28 cellular contexts compared by ENCODE assay signal in genomic region chr6:166317261-166318212, GRCh38. TPM values are rescaled to one million over a fixed set of nuclear protein-coding genes. Genes with fewer than 3 reads are reported as not detected.
DNase-seq lines count a peak whose midpoint lies in the region; ATAC-seq lines count a peak whose summit lies in the region.
"Had no signal": no experiment of that assay in that cellular context is flagged by ENCODE, and none has a peak within 500 bp of the region (broad histone marks: within the 10 kb centered on the region; RNA-seq: fewer than 3 reads in every experiment).

No MANE protein-coding gene starts in this region.

- peaks cover 5% of the 10 kb centered on the region for H3K36me3 Mint-ChIP-seq in T-helper 2 cell treated with Interferon-gamma antibody and Interleukin-4, amounts not matched to agents 5 μg/mL and 100 μg/mL, for 36 hours (ENCODE audit: low read depth)
- H3K36me3 Mint-ChIP-seq in stimulated activated naive B cell treated with anti-CD40 and anti-IgM and Interleukin-4, amounts not matched to agents 10 μg/mL and 1 μg/mL and 100 μg/mL, for 72 hours = peaks cover 11 to 28% of the 10 kb centered on the region in 2 donors
- H3K36me3 Mint-ChIP-seq: mesothelial cell of epicardium, natural killer cell had no signal

- H3K9me3 ChIP-seq in SJCRH30 (replicated peaks) = no peaks in the 10 kb centered on the region
- H3K9me3 ChIP-seq: BE2C, body of pancreas, right lobe of liver had no signal

- peak overlapping the region; percentile 40 for H3K4me3 ChIP-seq in SJCRH30
- H3K4me3 ChIP-seq: body of pancreas, right lobe of liver, SK-N-MC had no signal

- peaks cover 10% of the 10 kb centered on the region for H3K36me3 ChIP-seq in SJCRH30

- peak overlapping the region; percentile 99 for H3K27ac ChIP-seq in SJCRH30
- H3K27ac ChIP-seq: body of pancreas, parathyroid adenoma, right lobe of liver, SK-N-MC had no signal

- H3K4me1 ChIP-seq in SJCRH30 = peaks cover 34% of the 10 kb centered on the region
- H3K4me1 ChIP-seq: BE2C, body of pancreas, parathyroid adenoma, right lobe of liver had no signal

- no peaks in the 10 kb centered on the region for H3K27me3 Mint-ChIP-seq in T-helper 2 cell treated with Interferon-gamma antibody and Interleukin-4, amounts not matched to agents 5 μg/mL and 100 μg/mL, for 36 hours (ENCODE audit: low read depth)
- H3K27me3 Mint-ChIP-seq in stimulated activated naive B cell treated with anti-CD40 and anti-IgM and Interleukin-4, amounts not matched to agents 10 μg/mL and 1 μg/mL and 100 μg/mL, for 72 hours = no peaks in the 10 kb centered on the region
- H3K27me3 Mint-ChIP-seq: IgD-negative memory B cell; stimulated activated naive CD8-positive, alpha-beta T cell treated with anti-CD3 and anti-CD28 coated beads, Interleukin-15, Interleukin-2, amounts not matched to agents 100 ng/mL and 50 ng/mL, for 24 hours had no signal

- no peaks in the 10 kb centered on the region for H3K9me3 Mint-ChIP-seq in T-helper 2 cell treated with Interferon-gamma antibody and Interleukin-4, amounts not matched to agents 5 μg/mL and 100 μg/mL, for 36 hours
- no peaks in the 10 kb centered on the region for H3K9me3 Mint-ChIP-seq in stimulated activated naive B cell treated with anti-CD40 and anti-IgM and Interleukin-4, amounts not matched to agents 10 μg/mL and 1 μg/mL and 100 μg/mL, for 72 hours
- H3K9me3 Mint-ChIP-seq: IgD-negative memory B cell; immature natural killer cell; mesothelial cell of epicardium; natural killer cell; stimulated activated naive CD8-positive, alpha-beta T cell treated with anti-CD3 and anti-CD28 coated beads, Interleukin-15, Interleukin-2, amounts not matched to agents 100 ng/mL and 50 ng/mL, for 24 hours had no signal

- no peaks in the 10 kb centered on the region for H3K27me3 ChIP-seq in SJCRH30
- H3K27me3 ChIP-seq: BE2C, body of pancreas, right lobe of liver had no signal

- H3K4me3 Mint-ChIP-seq in T-helper 2 cell treated with Interferon-gamma antibody and Interleukin-4, amounts not matched to agents 5 μg/mL and 100 μg/mL, for 36 hours = no peak overlapping the region
- H3K4me3 Mint-ChIP-seq in stimulated activated naive B cell treated with anti-CD40 and anti-IgM and Interleukin-4, amounts not matched to agents 10 μg/mL and 1 μg/mL and 100 μg/mL, for 72 hours = no peak overlapping the region
- H3K4me3 Mint-ChIP-seq: immature natural killer cell; mesothelial cell of epicardium; natural killer cell; stimulated activated naive CD8-positive, alpha-beta T cell treated with anti-CD3 and anti-CD28 coated beads, Interleukin-15, Interleukin-2, amounts not matched to agents 100 ng/mL and 50 ng/mL, for 24 hours had no signal

- no peak for DNase-seq in T-helper 2 cell treated with Interferon-gamma antibody and Interleukin-4, amounts not matched to agents 5 μg/mL and 100 μg/mL, for 36 hours (ENCODE audit: low spot score)
- no peak for DNase-seq in T-helper 2 cell
- peak; percentile 57 to 68 for DNase-seq in SJCRH30
- DNase-seq in myocyte (ENCODE audit: low read depth) = peak; percentile 20
- DNase-seq in stimulated activated naive B cell treated with anti-CD40 and anti-IgM and Interleukin-4, amounts not matched to agents 10 μg/mL and 1 μg/mL and 100 μg/mL, for 72 hours = no peak
- no peak for DNase-seq in activated CD4-positive, alpha-beta T cell treated with anti-CD3 and anti-CD28 coated beads, Interleukin-2, amount 50 U/mL, for 1 hour
- no peak for DNase-seq in activated T-cell treated with anti-CD3 and anti-CD28 coated beads for 4 hours
- no peak for DNase-seq in NCI-H2107 treated with DMSO at 0.1 percent for 48 hours (lab: John Stamatoyannopoulos, UW; ENCODE audit: unreplicated experiment)
- DNase-seq: activated CD4-positive, alpha-beta T cell treated with anti-CD3 and anti-CD28 coated beads for 4 hours; activated naive CD4-positive, alpha-beta T cell treated with Interleukin-2 at 50 U/mL for 16 hours; BE2C; body of pancreas; cerebellar nuclear complex; DMS79 treated with DMSO at 0.1 percent for 48 hours; hypothalamus; immature natural killer cell; natural killer cell; NCI-H1092; NCI-H2029; right lobe of liver; RPMI8226; stimulated activated CD4-positive, alpha-beta T cell treated with anti-CD3 and anti-CD28 coated beads, Interleukin-4, amount 100 ng/mL, for 4 hours had no signal

- H3K27ac Mint-ChIP-seq in T-helper 2 cell treated with Interferon-gamma antibody and Interleukin-4, amounts not matched to agents 5 μg/mL and 100 μg/mL, for 36 hours = peak overlapping the region; percentile 16
- peak overlapping the region; percentile 6 for H3K27ac Mint-ChIP-seq in stimulated activated naive B cell treated with anti-CD40 and anti-IgM and Interleukin-4, amounts not matched to agents 10 μg/mL and 1 μg/mL and 100 μg/mL, for 72 hours
- H3K27ac Mint-ChIP-seq: mesothelial cell of epicardium; stimulated activated naive CD8-positive, alpha-beta T cell treated with anti-CD3 and anti-CD28 coated beads, Interleukin-15, Interleukin-2, amounts not matched to agents 100 ng/mL and 50 ng/mL, for 24 hours had no signal

- no peak for ATAC-seq in stimulated activated naive B cell treated with anti-CD40 and anti-IgM and Interleukin-4, amounts not matched to agents 10 μg/mL and 1 μg/mL and 100 μg/mL, for 72 hours (replicated peaks)
- ATAC-seq: body of pancreas, natural killer cell had no signal

- H3K4me1 Mint-ChIP-seq in T-helper 2 cell treated with Interferon-gamma antibody and Interleukin-4, amounts not matched to agents 5 μg/mL and 100 μg/mL, for 36 hours (ENCODE audit: low read depth) = no peaks in the 10 kb centered on the region
- H3K4me1 Mint-ChIP-seq in stimulated activated naive B cell treated with anti-CD40 and anti-IgM and Interleukin-4, amounts not matched to agents 10 μg/mL and 1 μg/mL and 100 μg/mL, for 72 hours = peaks cover 0 to 4% of the 10 kb centered on the region in 2 donors
- H3K4me1 Mint-ChIP-seq: mesothelial cell of epicardium had no signal

RNA-seq across cellular contexts. Expression of gene PRR18, which starts 9.3 kb away (rescaled TPM):
- total RNA-seq in SJCRH30 (2014; rRNA removed; shearing (Covaris generic)) = 0.33 and 0.47 TPM in 2 replicates
- 0.21 TPM in 1 of 2 replicates, not detected in the other for total RNA-seq in myocyte
- not detected for polyA plus RNA-seq in myocyte (2012)
- total RNA-seq: body of pancreas; natural killer cell; T-helper 2 cell treated with Interferon-gamma antibody and Interleukin-4, amounts not matched to agents 100 ng/mL and 5 ng/mL, for 36 hours had no signal
- polyA plus RNA-seq: IgD-negative memory B cell, immature natural killer cell had no signal

RNA-seq across cellular contexts. Expression of gene SFT2D1, which starts 24.8 kb away (rescaled TPM):
- 70.1 and 75.8 TPM in 2 replicates for total RNA-seq in SJCRH30 (2014; rRNA removed; shearing (Covaris generic))
- total RNA-seq in myocyte = 28.8 and 38.1 TPM in 2 replicates
- polyA plus RNA-seq in myocyte (2012) = 33.6 TPM

Comparison
In these comparisons a context has a peak if more than half of its experiments do, and no peak if none do; other contexts are left out.
1. DNase-seq: peak in SJCRH30 (2 of 2) and myocyte (single experiment); none in T-helper 2 cell treated with Interferon-gamma antibody and Interleukin-4, amounts not matched to agents 5 μg/mL and 100 μg/mL, for 36 hours (single experiment), T-helper 2 cell (0 of 5), stimulated activated naive B cell treated with anti-CD40 and anti-IgM and Interleukin-4, amounts not matched to agents 10 μg/mL and 1 μg/mL and 100 μg/mL, for 72 hours (single experiment), activated CD4-positive, alpha-beta T cell treated with anti-CD3 and anti-CD28 coated beads, Interleukin-2, amount 50 U/mL, for 1 hour (single experiment), activated T-cell treated with anti-CD3 and anti-CD28 coated beads for 4 hours (single experiment) and NCI-H2107 treated with DMSO at 0.1 percent for 48 hours (single experiment).